In the genomic region with DNA sequence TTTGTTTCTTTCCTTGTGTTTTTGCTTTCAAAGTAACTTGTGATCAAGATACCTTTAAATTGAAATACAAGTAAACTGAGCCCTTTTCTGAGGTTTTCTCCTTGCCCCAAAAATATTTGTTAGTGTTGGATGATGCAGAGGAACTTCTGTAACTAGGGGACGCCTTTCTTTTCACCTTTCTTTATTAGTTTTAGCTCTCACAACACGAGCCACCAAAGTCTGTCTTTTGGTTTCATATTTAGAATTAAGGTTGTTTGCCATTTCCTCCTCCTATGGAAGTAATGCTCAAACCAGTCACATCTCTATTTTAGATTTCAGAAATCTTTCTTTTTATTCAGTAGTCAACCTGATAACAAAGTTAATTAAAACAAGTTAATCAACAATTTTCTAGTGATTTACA, we compare ENCODE assay signal across 27 cellular contexts.
"Had no signal": no experiment of that assay in that cellular context is flagged by ENCODE, and none has a peak within 500 bp of the region (broad histone marks: within the 10 kb centered on the region; RNA-seq: fewer than 3 reads in every experiment).

No MANE protein-coding gene starts in this region.

- DNase-seq: activated CD4-positive, alpha-beta T cell treated with anti-CD3 and anti-CD28 coated beads for 48 hours; activated CD4-positive, alpha-beta T cell treated with anti-CD3 and anti-CD28 coated beads, Interleukin-2, amount 50 U/mL, for 4 hours; activated CD4-positive, CD25-positive, alpha-beta regulatory T cell treated with anti-CD3 and anti-CD28 coated beads, Interleukin-2, amount 50 U/mL, for 72 hours; activated CD8-positive, alpha-beta memory T cell treated with anti-CD3 and anti-CD28 coated beads, Interleukin-2, amount 50 U/mL, for 48 hours; activated CD8-positive, alpha-beta T cell treated with anti-CD3 and anti-CD28 coated beads, Interleukin-2, amount 10 ng/mL, durations not matched to agents 7 days and 5 days; activated naive CD4-positive, alpha-beta T cell; activated T-cell treated with anti-CD3 and anti-CD28 coated beads, Interleukin-2, amount 50 U/mL, for 1 hour; aorta; caudate nucleus; colonic mucosa; Karpas-422; NCI-H1092; NCI-H1417 treated with DMSO at 0.1 percent for 48 hours; NCI-H1694; NCI-H2029; NCI-H345; NCI-H510A; NCI-H526 treated with DMSO at 0.1 percent for 48 hours; Right ventricle myocardium superior; SJCRH30; T-helper 9 cell had no signal

- H3K9me3 Mint-ChIP-seq: WTC11 had no signal

- H3K4me3 Mint-ChIP-seq: activated CD8-positive, alpha-beta T cell treated with anti-CD3 and anti-CD28 coated beads, Interleukin-2, amount 10 ng/mL, durations not matched to agents 7 days and 5 days; activated naive CD4-positive, alpha-beta T cell treated with anti-CD3 and anti-CD28 coated beads, Interleukin-2, amount 50 U/mL, for 24 hours; T-helper 1 cell treated with Interleukin-12 subunit alpha and Interleukin-12 subunit beta and Interleukin-4 antibody, amounts not matched to agents 30 μg/mL and 1 μg/mL, for 36 hours; WTC11 had no signal

- ATAC-seq: activated CD8-positive, alpha-beta T cell treated with anti-CD3 and anti-CD28 coated beads, Interleukin-2, amount 10 ng/mL, durations not matched to agents 7 days and 5 days; Panc1; WTC11 had no signal

- H3K27me3 ChIP-seq: breast epithelium, colonic mucosa, SJCRH30 had no signal

- H3K4me1 ChIP-seq: breast epithelium, colonic mucosa, SJCRH30 had no signal

- H3K27ac ChIP-seq: breast epithelium, colonic mucosa, RWPE1, SJCRH30 had no signal

- H3K27ac Mint-ChIP-seq: activated CD8-positive, alpha-beta T cell treated with anti-CD3 and anti-CD28 coated beads, Interleukin-2, amount 10 ng/mL, durations not matched to agents 7 days and 5 days; activated naive CD4-positive, alpha-beta T cell treated with anti-CD3 and anti-CD28 coated beads, Interleukin-2, amount 50 U/mL, for 24 hours; T-helper 1 cell treated with Interleukin-12 subunit alpha and Interleukin-12 subunit beta and Interleukin-4 antibody, amounts not matched to agents 30 μg/mL and 1 μg/mL, for 36 hours had no signal

- H3K36me3 Mint-ChIP-seq: activated naive CD4-positive, alpha-beta T cell treated with anti-CD3 and anti-CD28 coated beads, Interleukin-2, amount 50 U/mL, for 24 hours; WTC11 had no signal

- H3K27me3 Mint-ChIP-seq: activated naive CD4-positive, alpha-beta T cell treated with anti-CD3 and anti-CD28 coated beads, Interleukin-2, amount 50 U/mL, for 24 hours had no signal

- H3K4me3 ChIP-seq: breast epithelium, colonic mucosa, SJCRH30 had no signal

- H3K36me3 ChIP-seq: breast epithelium, colonic mucosa, SJCRH30 had no signal

- H3K9me3 ChIP-seq: breast epithelium, colonic mucosa, SJCRH30 had no signal

- H3K4me1 Mint-ChIP-seq: activated naive CD4-positive, alpha-beta T cell treated with anti-CD3 and anti-CD28 coated beads, Interleukin-2, amount 50 U/mL, for 24 hours had no signal
